ENCODE assay signal across 11 cellular contexts in the genomic region with DNA sequence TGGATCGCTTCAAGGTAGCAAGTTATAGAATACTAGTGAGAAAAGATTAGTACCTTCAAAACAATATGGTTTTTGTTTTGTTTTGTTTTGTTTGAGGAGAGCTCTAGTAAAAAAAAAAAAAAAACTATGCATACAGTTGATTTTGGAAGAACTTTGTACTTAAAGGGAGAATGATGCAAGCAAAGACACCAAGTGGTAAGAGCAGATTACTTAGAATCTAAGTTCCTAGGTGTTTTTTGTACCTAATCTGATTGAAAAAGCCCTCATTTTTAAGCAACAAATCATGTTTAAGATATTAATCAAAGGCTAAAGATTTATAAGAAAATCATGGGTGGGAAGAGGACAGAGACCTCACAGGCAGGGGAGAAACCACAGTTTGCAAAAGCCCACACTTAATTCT.
"Had no signal": no experiment of that assay in that cellular context is flagged by ENCODE, and none has a peak within 500 bp of the region (broad histone marks: within the 10 kb centered on the region; RNA-seq: fewer than 3 reads in every experiment).

No MANE protein-coding gene starts in this region.

- H3K4me3 ChIP-seq: GM23248, GM23338, HAP-1 had no signal

- H3K9me3 ChIP-seq: HAP-1 had no signal

- H3K9ac ChIP-seq: GM23248 had no signal

- H3K36me3 ChIP-seq: HAP-1 had no signal

- H3K27ac Mint-ChIP-seq: GM23338, H9, HFFc6 had no signal

- H2AFZ ChIP-seq: GM23248, GM23338 had no signal

- H3K4me1 Mint-ChIP-seq: GM23338, H9 had no signal

- H3K9me3 Mint-ChIP-seq: GM23338, H9 had no signal

- ATAC-seq: GM23338, HCT116 had no signal

- H3K4me3 Mint-ChIP-seq: GM23338, H9, HFFc6 had no signal

- H3K4me1 ChIP-seq: HAP-1 had no signal

- H3K4me2 ChIP-seq: GM23338 had no signal

- DNase-seq: GM23248, GOT3, H7, H9, HCEC 1CT, HFFc6 had no signal

- H3K27ac ChIP-seq: GM23248 had no signal

- FAIRE-seq: H1, H54 had no signal
